18 cellular contexts compared by ENCODE assay signal in the genomic region with DNA sequence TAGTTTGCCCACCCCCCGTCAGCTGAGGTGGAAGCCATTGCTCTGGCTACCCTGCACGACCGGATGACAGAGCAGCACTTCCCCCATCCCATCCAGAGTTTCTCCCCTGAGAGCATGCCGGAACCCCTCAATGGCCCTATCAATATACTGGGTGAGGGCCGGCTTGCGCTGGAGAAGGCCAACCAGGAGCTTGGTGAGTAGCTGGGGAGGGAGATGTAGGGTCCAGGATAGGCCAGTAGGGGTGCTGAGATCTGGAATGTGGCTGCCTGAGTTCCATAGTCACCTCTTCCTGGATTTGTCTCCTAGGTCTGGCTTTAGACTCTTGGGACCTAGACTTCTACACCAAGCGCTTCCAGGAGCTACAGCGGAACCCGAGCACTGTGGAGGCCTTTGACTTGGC. TPM values are rescaled to one million over a fixed set of nuclear protein-coding genes. Genes with fewer than 3 reads are reported as not detected.
DNase-seq lines count a peak whose midpoint lies in the region; ATAC-seq and TF ChIP-seq lines count a peak whose summit lies in the region.
"Had no signal": no experiment of that assay in that cellular context is flagged by ENCODE, and none has a peak within 500 bp of the region (broad histone marks: within the 10 kb centered on the region; RNA-seq: fewer than 3 reads in every experiment).

No MANE protein-coding gene starts in this region.

- no peaks in the 10 kb centered on the region for H3K27me3 Mint-ChIP-seq in activated T-cell treated with anti-CD3 and anti-CD28 coated beads, Interleukin-2, amount 50 U/mL, for 24 hours
- H3K27me3 Mint-ChIP-seq: type B pancreatic cell had no signal

- no peak overlapping the region for H3K4me2 ChIP-seq in osteoblast (ENCODE audit: insufficient read depth, low read length)
- H3K4me2 ChIP-seq: smooth muscle cell had no signal

- H3K9me3 Mint-ChIP-seq in activated T-cell treated with anti-CD3 and anti-CD28 coated beads, Interleukin-2, amount 50 U/mL, for 24 hours: no peaks in the 10 kb centered on the region
- H3K9me3 Mint-ChIP-seq: activated naive CD4-positive, alpha-beta T cell treated with anti-CD3 and anti-CD28 coated beads for 36 hours; stimulated activated effector memory CD8-positive, alpha-beta T cell treated with anti-CD3 and anti-CD28 coated beads, Interleukin-12 subunit alpha, Interleukin-12 subunit beta, amount 100 ng/mL, for 72 hours; type B pancreatic cell had no signal

- TF ChIP-seq CTCF in cardiac fibroblast (IDR thresholded peaks at IDR 0.05; ENCODE audit: low read depth, low read length) (peak; percentile 10), osteoblast (IDR thresholded peaks at IDR 0.05; ENCODE audit: extremely low read depth, low read depth, low read length) (peak; percentile 23)

- H4K20me1 ChIP-seq in osteoblast (ENCODE audit: insufficient read depth, low read length): no peaks in the 10 kb centered on the region

- H2AFZ ChIP-seq in osteoblast (ENCODE audit: low read length): no peak overlapping the region

- no peak for DNase-seq in activated T-cell treated with anti-CD3 and anti-CD28 coated beads, Interleukin-2, amount 50 U/mL, for 24 hours
- DNase-seq in activated T-cell treated with anti-CD3 and anti-CD28 coated beads, Interleukin-2, amount 50 U/mL, for 48 hours: no peak
- DNase-seq in cardiac fibroblast (ENCODE audit: low read depth in 2 of 2) (no peak), osteoblast (ENCODE audit: insufficient read length, low spot score, missing footprints) (no peak)
- no peak for DNase-seq in central memory CD4-positive, alpha-beta T cell
- DNase-seq: activated CD4-positive, alpha-beta T cell treated with anti-CD3 and anti-CD28 coated beads for 1 hour; activated naive CD4-positive, alpha-beta T cell treated with anti-CD3 and anti-CD28 coated beads for 36 hours; body of pancreas; effector CD4-positive, alpha-beta T cell; GF-D8; left ventricle myocardium inferior; NCI-H1694; SHP77 treated with DMSO at 0.1 percent for 48 hours had no signal

- peaks cover 20% of the 10 kb centered on the region for H3K79me2 ChIP-seq in osteoblast (ENCODE audit: insufficient read depth, low read length)

- H3K36me3 Mint-ChIP-seq in activated T-cell treated with anti-CD3 and anti-CD28 coated beads, Interleukin-2, amount 50 U/mL, for 24 hours (ENCODE audit: low read depth): peaks cover 75% of the 10 kb centered on the region

- peaks cover 29% of the 10 kb centered on the region for H3K36me3 ChIP-seq in osteoblast (ENCODE audit: insufficient read depth, low read length)

- no peak overlapping the region for H3K27ac ChIP-seq in osteoblast (ENCODE audit: low read depth, low read length)
- H3K27ac ChIP-seq: body of pancreas, left ventricle myocardium inferior had no signal

- H3K4me1 ChIP-seq in osteoblast (ENCODE audit: insufficient read depth, low read length): no peaks in the 10 kb centered on the region
- H3K4me1 ChIP-seq: body of pancreas, left ventricle myocardium inferior had no signal

- H3K4me3 ChIP-seq in cardiac fibroblast (replicated peaks in 1 of 2; ENCODE audit: low read depth in 2 of 2, low read length in 2 of 2) (no peak overlapping the region), osteoblast (ENCODE audit: insufficient read depth, low read length) (no peak overlapping the region)
- H3K4me3 ChIP-seq: body of pancreas, HAP-1, left ventricle myocardium inferior, smooth muscle cell had no signal

- no peaks in the 10 kb centered on the region for H3K27me3 ChIP-seq in osteoblast (ENCODE audit: insufficient read depth, low read length)
- H3K27me3 ChIP-seq: body of pancreas had no signal

- no peak overlapping the region for H3K4me3 Mint-ChIP-seq in activated T-cell treated with anti-CD3 and anti-CD28 coated beads, Interleukin-2, amount 50 U/mL, for 24 hours
- H3K4me3 Mint-ChIP-seq: activated naive CD4-positive, alpha-beta T cell treated with anti-CD3 and anti-CD28 coated beads for 36 hours; stimulated activated effector memory CD8-positive, alpha-beta T cell treated with anti-CD3 and anti-CD28 coated beads, Interleukin-12 subunit alpha, Interleukin-12 subunit beta, amount 100 ng/mL, for 72 hours; type B pancreatic cell had no signal

- peaks cover 3% of the 10 kb centered on the region for H3K4me1 Mint-ChIP-seq in activated T-cell treated with anti-CD3 and anti-CD28 coated beads, Interleukin-2, amount 50 U/mL, for 24 hours (ENCODE audit: low read depth)

- no peaks in the 10 kb centered on the region for H3K9me3 ChIP-seq in osteoblast (ENCODE audit: low read depth, low read length)
- H3K9me3 ChIP-seq: body of pancreas, HAP-1, left ventricle myocardium inferior had no signal

- peak overlapping the region; percentile 33 for H3K27ac Mint-ChIP-seq in activated T-cell treated with anti-CD3 and anti-CD28 coated beads, Interleukin-2, amount 50 U/mL, for 24 hours
- H3K27ac Mint-ChIP-seq: activated naive CD4-positive, alpha-beta T cell treated with anti-CD3 and anti-CD28 coated beads for 36 hours; stimulated activated effector memory CD8-positive, alpha-beta T cell treated with anti-CD3 and anti-CD28 coated beads, Interleukin-12 subunit alpha, Interleukin-12 subunit beta, amount 100 ng/mL, for 72 hours; type B pancreatic cell had no signal

- no peak for ATAC-seq in HG03520 (IDR thresholded peaks at IDR 0.05; ENCODE audit: unreplicated experiment)
- ATAC-seq: body of pancreas; stimulated activated effector memory CD8-positive, alpha-beta T cell treated with anti-CD3 and anti-CD28 coated beads, Interleukin-12 subunit alpha, Interleukin-12 subunit beta, amount 100 ng/mL, for 72 hours had no signal

RNA-seq across cellular contexts. Expression of a gene that starts 6.4 kb away (rescaled TPM):
- total RNA-seq in osteoblast: 14.1 and 18.8 TPM in 2 replicates

RNA-seq across cellular contexts. Expression of a gene that starts 7.6 kb away (rescaled TPM):
- 6.2 and 7.6 TPM in 2 replicates for total RNA-seq in osteoblast

RNA-seq across cellular contexts. Expression of a gene that starts 33.0 kb away (rescaled TPM):
- 8.0 and 8.3 TPM in 2 replicates for total RNA-seq in osteoblast

RNA-seq across cellular contexts. Expression of a gene that starts 39.7 kb away (rescaled TPM):
- 1.1 and 2.1 TPM in 2 replicates for total RNA-seq in osteoblast

RNA-seq across cellular contexts. Expression of a gene that starts 45.1 kb away (rescaled TPM):
- total RNA-seq in osteoblast: 3.6 and 4.7 TPM in 2 replicates
- total RNA-seq: body of pancreas had no signal
